ENCODE assay signal across 17 cellular contexts in the genomic region with DNA sequence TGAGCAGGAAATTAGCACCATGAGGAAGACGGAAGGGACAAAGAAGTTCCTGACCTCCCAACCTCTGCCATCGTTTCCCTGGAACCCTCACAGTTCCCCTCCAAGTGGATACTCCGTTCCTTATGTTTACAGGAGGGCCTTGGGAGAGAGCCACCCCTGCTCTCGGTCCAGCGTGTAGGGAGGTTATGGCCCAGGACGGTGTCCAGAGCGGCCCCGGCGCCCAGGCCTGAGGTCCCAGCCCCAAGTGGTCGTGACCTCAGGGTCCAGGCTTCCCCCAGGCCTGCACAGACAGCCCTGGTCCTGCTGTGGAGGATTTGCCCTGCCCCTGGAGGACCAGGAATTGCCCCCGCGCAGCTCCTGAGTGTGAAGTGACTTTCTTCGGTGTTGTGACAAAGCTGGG.
DNase-seq lines count a peak whose midpoint lies in the region; ATAC-seq and TF ChIP-seq lines count a peak whose summit lies in the region.
"Had no signal": no experiment of that assay in that cellular context is flagged by ENCODE, and none has a peak within 500 bp of the region (broad histone marks: within the 10 kb centered on the region; RNA-seq: fewer than 3 reads in every experiment).

No MANE protein-coding gene starts in this region.

- TF ChIP-seq POLR2A in breast epithelium (IDR thresholded peaks at IDR 0.05): no peak
- TF ChIP-seq POLR2A in upper lobe of left lung (IDR thresholded peaks at IDR 0.05): no peak

- peak overlapping the region; percentile 56 to 74 for H3K27ac ChIP-seq in breast epithelium
- no peak overlapping the region for H3K27ac ChIP-seq in mammary epithelial cell (ENCODE audit: insufficient read depth, low read depth, low read length)
- peak overlapping the region; percentile 17 to 93 (median 64) for H3K27ac ChIP-seq in heart right ventricle
- peak overlapping the region; percentile 38 for H3K27ac ChIP-seq in neutrophil
- H3K27ac ChIP-seq in upper lobe of left lung: peak overlapping the region; percentile 31 to 72 (median 61)
- H3K27ac ChIP-seq: dorsolateral prefrontal cortex had no signal

- CTCF ChIA-PET in mammary epithelial cell (lab: Charles Lee; ENCODE audit: low non-redundant PET): no interaction called here

- no TSS peak for BruUV-seq in mammary epithelial cell (replicated peaks; lab: Mats Ljungman, UMichigan)

- in situ Hi-C loops in mammary epithelial cell (cut with MboI; ENCODE audit: low sequenced_read_pairs in 2 of 2): loop anchor here in 1 of 2 donors (25.0 kb wide), 1 partner anchor 149 kb away; a partner anchor contains a TSS

- no peaks in the 10 kb centered on the region for H3K9me3 ChIP-seq in breast epithelium
- no peaks in the 10 kb centered on the region for H3K9me3 ChIP-seq in mammary epithelial cell (replicated peaks; ENCODE audit: insufficient read depth, low read length)
- H3K9me3 ChIP-seq in heart right ventricle: no peaks in the 10 kb centered on the region
- H3K9me3 ChIP-seq in neutrophil: no peaks in the 10 kb centered on the region
- H3K9me3 ChIP-seq in upper lobe of left lung: no peaks in the 10 kb centered on the region

- dilution Hi-C loops in mammary epithelial cell (cut with HindIII; ENCODE audit: low sequenced_read_pairs): loop anchor here (5.0 kb wide), 1 partner anchor 54 kb away; no protein-coding TSS in a partner anchor

- H3K4me3 ChIP-seq in breast epithelium: no peak overlapping the region
- H3K4me3 ChIP-seq in mammary epithelial cell (replicated peaks in 1 of 3; ENCODE audit: insufficient read depth in 1 of 3, low read depth in 2 of 3, low read length in 3 of 3): no peak overlapping the region
- no peak overlapping the region for H3K4me3 ChIP-seq in heart right ventricle
- no peak overlapping the region for H3K4me3 ChIP-seq in neutrophil (ENCODE audit: low read depth in 1 of 2, low read length in 1 of 2)
- H3K4me3 ChIP-seq in upper lobe of left lung: no peak overlapping the region
- H3K4me3 ChIP-seq: dorsolateral prefrontal cortex had no signal

- ATAC-seq in heart right ventricle (no peak), upper lobe of left lung (ENCODE audit: low FRiP score in 2 of 2) (no peak)
- ATAC-seq: left lobe of liver had no signal

- DNase-seq in breast epithelium (ENCODE audit: low spot score in 2 of 2): no peak
- no peak for DNase-seq in mammary epithelial cell
- no peak for DNase-seq in heart right ventricle
- DNase-seq in upper lobe of left lung: no peak
- DNase-seq in T-helper 9 cell: no peak
- DNase-seq in stimulated activated CD4-positive, alpha-beta T cell treated with anti-CD3 and anti-CD28 coated beads, Interleukin-1b, Interleukin-23, amount 100 ng/mL, for 48 hours: no peak
- no peak for DNase-seq in NCI-H1436 treated with DMSO at 0.1 percent for 48 hours (lab: John Stamatoyannopoulos, UW)
- DNase-seq: ACHN; activated CD4-positive, alpha-beta T cell treated with anti-CD3 and anti-CD28 coated beads, Interleukin-2, amount 50 U/mL, for 1 hour; activated gamma-delta T cell; COR-L47; dorsolateral prefrontal cortex; NCI-H1417 treated with DMSO at 0.1 percent for 48 hours; NCI-H345; occipital lobe had no signal

- 99% methylated on average over 12 of the region's 13 CpGs for WGBS in mammary epithelial cell (ENCODE audit: low coverage, missing lambda C conversion rate)
- 55 to 70% methylated on average over 13 of the region's 13 CpGs for WGBS in heart right ventricle, 2 donors
- WGBS in upper lobe of left lung, 2 donors: 61 to 83% methylated on average over 6 to 12 of the region's 13 CpGs

- TF ChIP-seq EP300 in upper lobe of left lung (IDR thresholded peaks at IDR 0.05): no peak

- H3K4me2 ChIP-seq in mammary epithelial cell (ENCODE audit: insufficient read depth, low read depth, low read length): no peak overlapping the region

- peaks cover 95% of the 10 kb centered on the region for H3K79me2 ChIP-seq in mammary epithelial cell (ENCODE audit: insufficient read depth, low read length)

- H3K36me3 ChIP-seq in breast epithelium: no peaks in the 10 kb centered on the region
- H3K36me3 ChIP-seq in mammary epithelial cell (ENCODE audit: insufficient read depth, low read length): peaks cover 13% of the 10 kb centered on the region
- H3K36me3 ChIP-seq in heart right ventricle: peaks cover 0 to 54% (median 0%) of the 10 kb centered on the region in 9 donors
- H3K36me3 ChIP-seq in neutrophil: peaks cover 59% of the 10 kb centered on the region
- peaks cover 0 to 23% (median 3%) of the 10 kb centered on the region in 4 donors for H3K36me3 ChIP-seq in upper lobe of left lung

- no peak overlapping the region for H3K9ac ChIP-seq in mammary epithelial cell (ENCODE audit: insufficient read depth, low read length)

- H2AFZ ChIP-seq in mammary epithelial cell (ENCODE audit: low read depth, low read length): no peak overlapping the region

- H3K27me3 ChIP-seq in breast epithelium (no peaks in the 10 kb centered on the region), mammary epithelial cell (ENCODE audit: insufficient read depth, low read length) (no peaks in the 10 kb centered on the region), heart right ventricle (no peaks in the 10 kb centered on the region), neutrophil (no peaks in the 10 kb centered on the region), upper lobe of left lung (no peaks in the 10 kb centered on the region)
- H3K27me3 ChIP-seq: dorsolateral prefrontal cortex had no signal

- no peak for TF ChIP-seq CTCF in breast epithelium (IDR thresholded peaks at IDR 0.05)
- TF ChIP-seq CTCF in mammary epithelial cell (conservative IDR thresholded peaks at IDR 0.05 in 1 of 2, IDR thresholded peaks at IDR 0.05 in 1 of 2; ENCODE audit: extremely low read depth in 1 of 2, insufficient read depth in 1 of 2, low read depth in 1 of 2, low read length in 2 of 2): no peak
- TF ChIP-seq CTCF in heart right ventricle (IDR thresholded peaks at IDR 0.05): no peak
- TF ChIP-seq CTCF in neutrophil (IDR thresholded peaks at IDR 0.05): no peak
- no peak for TF ChIP-seq CTCF in upper lobe of left lung (IDR thresholded peaks at IDR 0.05)

- intact Hi-C loops in breast epithelium (cut with DNase I; ENCODE audit: low total_unique reads): no loop called here
- intact Hi-C loops in mammary epithelial cell (cut with micrococcal nuclease): no loop called here
- intact Hi-C loops in heart right ventricle (cut with DNase I): loop anchor here in 4 of 10 donors (5.0 kb wide), 3 partner anchors 34 to 44 kb away; no protein-coding TSS in a partner anchor

- peaks cover 5% of the 10 kb centered on the region for H4K20me1 ChIP-seq in mammary epithelial cell (ENCODE audit: insufficient read depth, low read length)

- H3K4me1 ChIP-seq in breast epithelium (peaks cover 0 to 13% of the 10 kb centered on the region in 2 donors), mammary epithelial cell (ENCODE audit: insufficient read depth, low read length) (peaks cover 5% of the 10 kb centered on the region), heart right ventricle (peaks cover 37 to 100% (median 96%) of the 10 kb centered on the region in 9 donors), neutrophil (ENCODE audit: control insufficient read depth in 1 of 2, insufficient read depth in 1 of 2, low read depth in 1 of 2, low read length in 1 of 2) (peaks cover 1 to 26% of the 10 kb centered on the region in 2 experiments), upper lobe of left lung (peaks cover 71 to 84% (median 77%) of the 10 kb centered on the region in 4 donors)
